In the genomic region with DNA sequence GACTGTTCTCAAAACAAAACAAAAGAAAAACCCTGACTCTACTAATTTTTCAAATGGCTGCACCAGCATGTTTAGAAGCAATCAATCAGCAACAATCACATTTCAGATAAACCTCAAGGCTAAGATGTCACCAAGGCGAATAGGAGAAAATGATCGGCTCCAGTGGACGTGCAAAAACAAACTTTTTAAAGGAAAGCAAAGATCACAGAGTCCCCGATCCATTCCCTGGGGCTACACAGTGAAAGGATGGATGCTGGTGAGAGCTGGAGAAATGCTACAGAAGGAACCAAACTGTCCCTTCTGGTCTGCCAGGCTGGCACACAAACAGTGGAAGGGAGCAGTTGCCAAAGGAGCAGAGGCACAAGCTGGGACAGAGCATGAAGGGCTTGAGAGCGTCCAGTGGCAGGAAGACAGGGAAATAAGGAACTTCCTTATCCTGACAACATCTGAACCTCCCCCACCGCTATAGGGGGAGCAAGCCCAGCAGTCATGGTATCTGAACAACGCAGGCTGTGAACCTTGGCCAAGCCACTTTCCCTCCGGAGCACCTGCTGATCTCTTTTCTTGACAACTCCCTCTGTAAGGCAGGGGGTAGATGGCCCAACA, we compare ENCODE assay signal across 1 cellular context.
TF ChIP-seq lines count a peak whose summit lies in the region.

No MANE protein-coding gene starts in this region.

TF ChIP-seq in K562, 482 proteins besides CTCF, POLR2A, EP300 and RAD21 (continued from another document and continues in another):
- TF ChIP-seq ZNF41 (CRISPR knock-in tag; conservative IDR thresholded peaks at IDR 0.05) (peak; percentile 58), SMARCA4 (IDR thresholded peaks at IDR 0.05) (peak; percentile 99), CBFA2T2 (conservative IDR thresholded peaks at IDR 0.05) (peak; percentile 98), SMARCC2 (IDR thresholded peaks at IDR 0.05; ENCODE audit: low read depth) (peak; percentile 96), TOE1 (IDR thresholded peaks at IDR 0.05; ENCODE audit: borderline replicate concordance) (peak; percentile 81), TOE1 (CRISPR knock-in tag; IDR thresholded peaks at IDR 0.05; ENCODE audit: borderline replicate concordance, low read depth) (0 out of 2 replicates have a peak, but pooled peaks have one; percentile 20), ZNF644 (tag; IDR thresholded peaks at IDR 0.05; ENCODE audit: low read depth) (peak; percentile 94), MAFK (IDR thresholded peaks at IDR 0.05; ENCODE audit: low read length) (0 out of 2 replicates have a peak, but pooled peaks have one; percentile 41), ZNF232 (CRISPR knock-in tag; IDR thresholded peaks at IDR 0.05) (no peak), BRD9 (IDR thresholded peaks at IDR 0.05; ENCODE audit: low read depth, partially characterized antibody) (peak; percentile 90), HDGF (IDR thresholded peaks at IDR 0.05) (peak; percentile 37; the same call in 1 of the 2 replicates), ZNF197 (CRISPR knock-in tag; IDR thresholded peaks at IDR 0.05; ENCODE audit: low read depth) (peak; percentile 91), TRIM24 (IDR thresholded peaks at IDR 0.05) (peak; percentile 98 to 99), TCF3 (CRISPR knock-in tag; IDR thresholded peaks at IDR 0.05) (peak; percentile 99), ZNF584 (CRISPR knock-in tag; IDR thresholded peaks at IDR 0.05; ENCODE audit: low read depth) (peak; percentile 89; the same call in 1 of the 2 replicates), ZKSCAN8 (CRISPR knock-in tag; IDR thresholded peaks at IDR 0.05) (peak; percentile 73; the same call in 1 of the 2 replicates), PHTF2 (CRISPR knock-in tag; IDR thresholded peaks at IDR 0.05) (peak; percentile 79; the same call in 1 of the 2 replicates), DACH1 (IDR thresholded peaks at IDR 0.05; ENCODE audit: partially characterized antibody) (peak; percentile 57), MTA2 (IDR thresholded peaks at IDR 0.05; ENCODE audit: low read depth) (peak; percentile 96), ILF3 (IDR thresholded peaks at IDR 0.05; ENCODE audit: borderline replicate concordance) (no peak), EZH2 (IDR thresholded peaks at IDR 0.05; ENCODE audit: borderline replicate concordance, low read depth, low read length) (no peak), NR4A1 (CRISPR knock-in tag; IDR thresholded peaks at IDR 0.05) (0 out of 2 replicates have a peak, but pooled peaks have one; percentile 70), NR4A1 (tag; IDR thresholded peaks at IDR 0.05) (peak; percentile 74; the same call in 1 of the 2 replicates), MYC (IDR thresholded peaks at IDR 0.05; ENCODE audit: low read depth, low read length) (peak; percentile 76; the same call in 1 of the 2 replicates), MYC (CRISPR knock-in tag; IDR thresholded peaks at IDR 0.05; ENCODE audit: borderline replicate concordance, low read depth) (no peak), CEBPB (tag; IDR thresholded peaks at IDR 0.05) (peak; percentile 27; the same call in 1 of the 2 replicates), ZFP36 (IDR thresholded peaks at IDR 0.05; ENCODE audit: low read depth, low read length, partially characterized antibody) (no peak), MECOM (CRISPR knock-in tag; IDR thresholded peaks at IDR 0.05) (peak; percentile 87), FOXA3 (CRISPR knock-in tag; conservative IDR thresholded peaks at IDR 0.05 in 1 of 2, IDR thresholded peaks at IDR 0.05 in 1 of 2) (peak; percentile 29 to 76), ZBTB7A (IDR thresholded peaks at IDR 0.05; ENCODE audit: borderline replicate concordance, control insufficient read depth, low read depth, low read length) (peak; percentile 80; the same call in 1 of the 2 replicates), TBL1XR1 (IDR thresholded peaks at IDR 0.05; ENCODE audit: low read length in 2 of 2) (peak; percentile 88 to 97), SIN3A (IDR thresholded peaks at IDR 0.05; ENCODE audit: borderline replicate concordance in 2 of 2, control insufficient read depth in 1 of 2, low read depth in 2 of 2, low read length in 2 of 2) (0 out of 4 replicates have a peak, but pooled peaks of 1 of the 2 experiments have one; percentile 53), POLR2AphosphoS5 (IDR thresholded peaks at IDR 0.05; ENCODE audit: control insufficient read depth, insufficient read depth, low read depth, low read length) (peak; percentile 99), KLF6 (CRISPR knock-in tag; IDR thresholded peaks at IDR 0.05; ENCODE audit: borderline replicate concordance) (peak; percentile 83; the same call in 1 of the 2 replicates), HCFC1 (IDR thresholded peaks at IDR 0.05; ENCODE audit: low read depth, low read length) (0 out of 2 replicates have a peak, but pooled peaks have one; percentile 27), HDAC8 (tag; IDR thresholded peaks at IDR 0.05) (no peak), TAF7 (tag; IDR thresholded peaks at IDR 0.05) (0 out of 2 replicates have a peak, but pooled peaks have one; percentile 35), ZNF764 (CRISPR knock-in tag; IDR thresholded peaks at IDR 0.05; ENCODE audit: low read depth) (0 out of 2 replicates have a peak, but pooled peaks have one; percentile 43), ZNF124 (CRISPR knock-in tag; IDR thresholded peaks at IDR 0.05) (no peak)
- TF ChIP-seq, protein P1, sequence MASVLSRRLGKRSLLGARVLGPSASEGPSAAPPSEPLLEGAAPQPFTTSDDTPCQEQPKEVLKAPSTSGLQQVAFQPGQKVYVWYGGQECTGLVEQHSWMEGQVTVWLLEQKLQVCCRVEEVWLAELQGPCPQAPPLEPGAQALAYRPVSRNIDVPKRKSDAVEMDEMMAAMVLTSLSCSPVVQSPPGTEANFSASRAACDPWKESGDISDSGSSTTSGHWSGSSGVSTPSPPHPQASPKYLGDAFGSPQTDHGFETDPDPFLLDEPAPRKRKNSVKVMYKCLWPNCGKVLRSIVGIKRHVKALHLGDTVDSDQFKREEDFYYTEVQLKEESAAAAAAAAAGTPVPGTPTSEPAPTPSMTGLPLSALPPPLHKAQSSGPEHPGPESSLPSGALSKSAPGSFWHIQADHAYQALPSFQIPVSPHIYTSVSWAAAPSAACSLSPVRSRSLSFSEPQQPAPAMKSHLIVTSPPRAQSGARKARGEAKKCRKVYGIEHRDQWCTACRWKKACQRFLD (CRISPR knock-in tag; IDR thresholded peaks at IDR 0.05), result peak; percentile 96
- TF ChIP-seq, protein P2, sequence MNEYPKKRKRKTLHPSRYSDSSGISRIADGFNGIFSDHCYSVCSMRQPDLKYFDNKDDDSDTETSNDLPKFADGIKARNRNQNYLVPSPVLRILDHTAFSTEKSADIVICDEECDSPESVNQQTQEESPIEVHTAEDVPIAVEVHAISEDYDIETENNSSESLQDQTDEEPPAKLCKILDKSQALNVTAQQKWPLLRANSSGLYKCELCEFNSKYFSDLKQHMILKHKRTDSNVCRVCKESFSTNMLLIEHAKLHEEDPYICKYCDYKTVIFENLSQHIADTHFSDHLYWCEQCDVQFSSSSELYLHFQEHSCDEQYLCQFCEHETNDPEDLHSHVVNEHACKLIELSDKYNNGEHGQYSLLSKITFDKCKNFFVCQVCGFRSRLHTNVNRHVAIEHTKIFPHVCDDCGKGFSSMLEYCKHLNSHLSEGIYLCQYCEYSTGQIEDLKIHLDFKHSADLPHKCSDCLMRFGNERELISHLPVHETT (CRISPR knock-in tag; conservative IDR thresholded peaks at IDR 0.05 in 1 of 2, IDR thresholded peaks at IDR 0.05 in 1 of 2), result peak in 1 of 2 experiments; percentile 90; a peak in 2 of 4 replicates
- TF ChIP-seq, protein P3, sequence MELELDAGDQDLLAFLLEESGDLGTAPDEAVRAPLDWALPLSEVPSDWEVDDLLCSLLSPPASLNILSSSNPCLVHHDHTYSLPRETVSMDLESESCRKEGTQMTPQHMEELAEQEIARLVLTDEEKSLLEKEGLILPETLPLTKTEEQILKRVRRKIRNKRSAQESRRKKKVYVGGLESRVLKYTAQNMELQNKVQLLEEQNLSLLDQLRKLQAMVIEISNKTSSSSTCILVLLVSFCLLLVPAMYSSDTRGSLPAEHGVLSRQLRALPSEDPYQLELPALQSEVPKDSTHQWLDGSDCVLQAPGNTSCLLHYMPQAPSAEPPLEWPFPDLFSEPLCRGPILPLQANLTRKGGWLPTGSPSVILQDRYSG (tag; conservative IDR thresholded peaks at IDR 0.05; ENCODE audit: low read depth), result 0 out of 2 replicates have a peak, but pooled peaks have one; percentile 52
- TF ChIP-seq, protein P4, sequence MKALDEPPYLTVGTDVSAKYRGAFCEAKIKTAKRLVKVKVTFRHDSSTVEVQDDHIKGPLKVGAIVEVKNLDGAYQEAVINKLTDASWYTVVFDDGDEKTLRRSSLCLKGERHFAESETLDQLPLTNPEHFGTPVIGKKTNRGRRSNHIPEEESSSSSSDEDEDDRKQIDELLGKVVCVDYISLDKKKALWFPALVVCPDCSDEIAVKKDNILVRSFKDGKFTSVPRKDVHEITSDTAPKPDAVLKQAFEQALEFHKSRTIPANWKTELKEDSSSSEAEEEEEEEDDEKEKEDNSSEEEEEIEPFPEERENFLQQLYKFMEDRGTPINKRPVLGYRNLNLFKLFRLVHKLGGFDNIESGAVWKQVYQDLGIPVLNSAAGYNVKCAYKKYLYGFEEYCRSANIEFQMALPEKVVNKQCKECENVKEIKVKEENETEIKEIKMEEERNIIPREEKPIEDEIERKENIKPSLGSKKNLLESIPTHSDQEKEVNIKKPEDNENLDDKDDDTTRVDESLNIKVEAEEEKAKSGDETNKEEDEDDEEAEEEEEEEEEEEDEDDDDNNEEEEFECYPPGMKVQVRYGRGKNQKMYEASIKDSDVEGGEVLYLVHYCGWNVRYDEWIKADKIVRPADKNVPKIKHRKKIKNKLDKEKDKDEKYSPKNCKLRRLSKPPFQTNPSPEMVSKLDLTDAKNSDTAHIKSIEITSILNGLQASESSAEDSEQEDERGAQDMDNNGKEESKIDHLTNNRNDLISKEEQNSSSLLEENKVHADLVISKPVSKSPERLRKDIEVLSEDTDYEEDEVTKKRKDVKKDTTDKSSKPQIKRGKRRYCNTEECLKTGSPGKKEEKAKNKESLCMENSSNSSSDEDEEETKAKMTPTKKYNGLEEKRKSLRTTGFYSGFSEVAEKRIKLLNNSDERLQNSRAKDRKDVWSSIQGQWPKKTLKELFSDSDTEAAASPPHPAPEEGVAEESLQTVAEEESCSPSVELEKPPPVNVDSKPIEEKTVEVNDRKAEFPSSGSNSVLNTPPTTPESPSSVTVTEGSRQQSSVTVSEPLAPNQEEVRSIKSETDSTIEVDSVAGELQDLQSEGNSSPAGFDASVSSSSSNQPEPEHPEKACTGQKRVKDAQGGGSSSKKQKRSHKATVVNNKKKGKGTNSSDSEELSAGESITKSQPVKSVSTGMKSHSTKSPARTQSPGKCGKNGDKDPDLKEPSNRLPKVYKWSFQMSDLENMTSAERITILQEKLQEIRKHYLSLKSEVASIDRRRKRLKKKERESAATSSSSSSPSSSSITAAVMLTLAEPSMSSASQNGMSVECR (CRISPR knock-in tag; IDR thresholded peaks at IDR 0.05), result peak; percentile 81
- TF ChIP-seq, protein P5, sequence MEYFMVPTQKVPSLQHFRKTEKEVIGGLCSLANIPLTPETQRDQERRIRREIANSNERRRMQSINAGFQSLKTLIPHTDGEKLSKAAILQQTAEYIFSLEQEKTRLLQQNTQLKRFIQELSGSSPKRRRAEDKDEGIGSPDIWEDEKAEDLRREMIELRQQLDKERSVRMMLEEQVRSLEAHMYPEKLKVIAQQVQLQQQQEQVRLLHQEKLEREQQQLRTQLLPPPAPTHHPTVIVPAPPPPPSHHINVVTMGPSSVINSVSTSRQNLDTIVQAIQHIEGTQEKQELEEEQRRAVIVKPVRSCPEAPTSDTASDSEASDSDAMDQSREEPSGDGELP (CRISPR knock-in tag; IDR thresholded peaks at IDR 0.05; ENCODE audit: borderline replicate concordance), result peak; percentile 86
- TF ChIP-seq, protein P6, sequence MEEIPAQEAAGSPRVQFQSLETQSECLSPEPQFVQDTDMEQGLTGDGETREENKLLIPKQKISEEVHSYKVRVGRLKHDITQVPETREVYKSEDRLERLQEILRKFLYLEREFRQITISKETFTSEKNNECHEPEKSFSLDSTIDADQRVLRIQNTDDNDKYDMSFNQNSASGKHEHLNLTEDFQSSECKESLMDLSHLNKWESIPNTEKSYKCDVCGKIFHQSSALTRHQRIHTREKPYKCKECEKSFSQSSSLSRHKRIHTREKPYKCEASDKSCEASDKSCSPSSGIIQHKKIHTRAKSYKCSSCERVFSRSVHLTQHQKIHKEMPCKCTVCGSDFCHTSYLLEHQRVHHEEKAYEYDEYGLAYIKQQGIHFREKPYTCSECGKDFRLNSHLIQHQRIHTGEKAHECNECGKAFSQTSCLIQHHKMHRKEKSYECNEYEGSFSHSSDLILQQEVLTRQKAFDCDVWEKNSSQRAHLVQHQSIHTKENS (CRISPR knock-in tag; IDR thresholded peaks at IDR 0.05), result no peak
- TF ChIP-seq, protein P7, sequence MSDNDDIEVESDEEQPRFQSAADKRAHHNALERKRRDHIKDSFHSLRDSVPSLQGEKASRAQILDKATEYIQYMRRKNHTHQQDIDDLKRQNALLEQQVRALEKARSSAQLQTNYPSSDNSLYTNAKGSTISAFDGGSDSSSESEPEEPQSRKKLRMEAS (CRISPR knock-in tag; IDR thresholded peaks at IDR 0.05), result peak; percentile 69
- TF ChIP-seq, protein P8, sequence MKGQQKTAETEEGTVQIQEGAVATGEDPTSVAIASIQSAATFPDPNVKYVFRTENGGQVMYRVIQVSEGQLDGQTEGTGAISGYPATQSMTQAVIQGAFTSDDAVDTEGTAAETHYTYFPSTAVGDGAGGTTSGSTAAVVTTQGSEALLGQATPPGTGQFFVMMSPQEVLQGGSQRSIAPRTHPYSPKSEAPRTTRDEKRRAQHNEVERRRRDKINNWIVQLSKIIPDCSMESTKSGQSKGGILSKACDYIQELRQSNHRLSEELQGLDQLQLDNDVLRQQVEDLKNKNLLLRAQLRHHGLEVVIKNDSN (CRISPR knock-in tag; IDR thresholded peaks at IDR 0.05), result 0 out of 2 replicates have a peak, but pooled peaks have one; percentile 15
- TF ChIP-seq, protein P9, sequence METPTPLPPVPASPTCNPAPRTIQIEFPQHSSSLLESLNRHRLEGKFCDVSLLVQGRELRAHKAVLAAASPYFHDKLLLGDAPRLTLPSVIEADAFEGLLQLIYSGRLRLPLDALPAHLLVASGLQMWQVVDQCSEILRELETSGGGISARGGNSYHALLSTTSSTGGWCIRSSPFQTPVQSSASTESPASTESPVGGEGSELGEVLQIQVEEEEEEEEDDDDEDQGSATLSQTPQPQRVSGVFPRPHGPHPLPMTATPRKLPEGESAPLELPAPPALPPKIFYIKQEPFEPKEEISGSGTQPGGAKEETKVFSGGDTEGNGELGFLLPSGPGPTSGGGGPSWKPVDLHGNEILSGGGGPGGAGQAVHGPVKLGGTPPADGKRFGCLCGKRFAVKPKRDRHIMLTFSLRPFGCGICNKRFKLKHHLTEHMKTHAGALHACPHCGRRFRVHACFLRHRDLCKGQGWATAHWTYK (CRISPR knock-in tag; IDR thresholded peaks at IDR 0.05), result peak; percentile 89
- TF ChIP-seq, protein P10, sequence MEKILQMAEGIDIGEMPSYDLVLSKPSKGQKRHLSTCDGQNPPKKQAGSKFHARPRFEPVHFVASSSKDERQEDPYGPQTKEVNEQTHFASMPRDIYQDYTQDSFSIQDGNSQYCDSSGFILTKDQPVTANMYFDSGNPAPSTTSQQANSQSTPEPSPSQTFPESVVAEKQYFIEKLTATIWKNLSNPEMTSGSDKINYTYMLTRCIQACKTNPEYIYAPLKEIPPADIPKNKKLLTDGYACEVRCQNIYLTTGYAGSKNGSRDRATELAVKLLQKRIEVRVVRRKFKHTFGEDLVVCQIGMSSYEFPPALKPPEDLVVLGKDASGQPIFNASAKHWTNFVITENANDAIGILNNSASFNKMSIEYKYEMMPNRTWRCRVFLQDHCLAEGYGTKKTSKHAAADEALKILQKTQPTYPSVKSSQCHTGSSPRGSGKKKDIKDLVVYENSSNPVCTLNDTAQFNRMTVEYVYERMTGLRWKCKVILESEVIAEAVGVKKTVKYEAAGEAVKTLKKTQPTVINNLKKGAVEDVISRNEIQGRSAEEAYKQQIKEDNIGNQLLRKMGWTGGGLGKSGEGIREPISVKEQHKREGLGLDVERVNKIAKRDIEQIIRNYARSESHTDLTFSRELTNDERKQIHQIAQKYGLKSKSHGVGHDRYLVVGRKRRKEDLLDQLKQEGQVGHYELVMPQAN (IDR thresholded peaks at IDR 0.05; ENCODE audit: borderline replicate concordance), result peak; percentile 23; the same call in 1 of the 2 replicates
